In genomic region chr9:134885647-134886412, GRCh38 we compare ENCODE assay signal across 25 cellular contexts. TPM values are rescaled to one million over a fixed set of nuclear protein-coding genes. Genes with fewer than 3 reads are reported as not detected.
DNase-seq lines count a peak whose midpoint lies in the region; ATAC-seq and TF ChIP-seq lines count a peak whose summit lies in the region.
"Had no signal": no experiment of that assay in that cellular context is flagged by ENCODE, and none has a peak within 500 bp of the region (broad histone marks: within the 10 kb centered on the region; RNA-seq: fewer than 3 reads in every experiment).

No MANE protein-coding gene starts in this region.

- 89 to 91% methylated on average over 7 to 25 of the region's 25 CpGs for WGBS in upper lobe of left lung, 2 donors
- 89 to 94% methylated on average over 19 to 20 of the region's 25 CpGs for WGBS in thyroid gland, 2 donors

- CTCF ChIA-PET in activated CD4-positive, alpha-beta memory T cell treated with anti-CD3 and anti-CD28 coated beads, Interleukin-2, amount 10 ng/mL, durations not matched to agents 7 days and 5 days (lab: Charles Lee) = no interaction called here
- CTCF ChIA-PET in activated CD4-positive, alpha-beta memory T cell treated with anti-CD3 and anti-CD28 coated beads for 36 hours (lab: Charles Lee) = no interaction called here

- peak; percentile 13 for DNase-seq in activated CD4-positive, alpha-beta memory T cell treated with anti-CD3 and anti-CD28 coated beads, Interleukin-2, amount 10 ng/mL, durations not matched to agents 7 days and 5 days
- DNase-seq in activated CD4-positive, alpha-beta memory T cell treated with anti-CD3 and anti-CD28 coated beads for 36 hours = no peak
- DNase-seq in lower lobe of right lung = peak; percentile 20
- DNase-seq in upper lobe of left lung = peak; percentile 12 to 64
- no peak for DNase-seq in NCI-H146 treated with DMSO at 0.1 percent for 48 hours (lab: John Stamatoyannopoulos, UW; ENCODE audit: unreplicated experiment)
- no peak for DNase-seq in thyroid gland
- DNase-seq: 8988T; ACHN; DMS53; H9; KBM-7; MV-4-11; NCI-H1105 treated with DMSO at 0.1 percent for 48 hours; NCI-H146; NCI-H2029; NCI-H446; NCI-H526; NCI-H82; NK-92 treated with Interleukin-12 subunit alpha and Interleukin-12 subunit beta, amount 100 ng/mL, for 24 hours; PC-3 had no signal

- TF ChIP-seq POLR2A in upper lobe of left lung (IDR thresholded peaks at IDR 0.05) (no peak), thyroid gland (IDR thresholded peaks at IDR 0.05) (no peak)

- peaks cover 0 to 49% (median 0%) of the 10 kb centered on the region in 11 experiments; a peak in 5 of 22 replicates for H3K27me3 ChIP-seq in BLaER1 treated with 17β-estradiol and CSF1 and Interleukin-3, amounts not matched to agents 10 nM and 100 nM
- peaks cover 2% of the 10 kb centered on the region for H3K27me3 ChIP-seq in lower lobe of right lung (ENCODE audit: low read depth)
- no peaks in the 10 kb centered on the region for H3K27me3 ChIP-seq in upper lobe of left lung
- no peaks in the 10 kb centered on the region for H3K27me3 ChIP-seq in thyroid gland

- no peaks in the 10 kb centered on the region for H3K4me1 Mint-ChIP-seq in activated CD4-positive, alpha-beta memory T cell treated with anti-CD3 and anti-CD28 coated beads, Interleukin-2, amount 10 ng/mL, durations not matched to agents 7 days and 5 days
- no peaks in the 10 kb centered on the region for H3K4me1 Mint-ChIP-seq in activated CD4-positive, alpha-beta memory T cell treated with anti-CD3 and anti-CD28 coated beads for 36 hours (ENCODE audit: low read depth)
- H3K4me1 Mint-ChIP-seq: GM23338 had no signal

- ATAC-seq in lower lobe of right lung (no peak), upper lobe of left lung (ENCODE audit: low FRiP score in 2 of 2) (no peak)
- ATAC-seq: GM23338, PC-3 had no signal

- H3K36me3 Mint-ChIP-seq in activated CD4-positive, alpha-beta memory T cell treated with anti-CD3 and anti-CD28 coated beads, Interleukin-2, amount 10 ng/mL, durations not matched to agents 7 days and 5 days (ENCODE audit: low read depth) = no peaks in the 10 kb centered on the region
- H3K36me3 Mint-ChIP-seq in activated CD4-positive, alpha-beta memory T cell treated with anti-CD3 and anti-CD28 coated beads for 36 hours = no peaks in the 10 kb centered on the region

- H3K4me3 Mint-ChIP-seq in activated CD4-positive, alpha-beta memory T cell treated with anti-CD3 and anti-CD28 coated beads, Interleukin-2, amount 10 ng/mL, durations not matched to agents 7 days and 5 days = no peak overlapping the region
- H3K4me3 Mint-ChIP-seq in activated CD4-positive, alpha-beta memory T cell treated with anti-CD3 and anti-CD28 coated beads for 36 hours = no peak overlapping the region
- H3K4me3 Mint-ChIP-seq: CD4-positive, alpha-beta T cell; GM23338; H9 had no signal

- H3K4me3 ChIP-seq in BLaER1 treated with 17β-estradiol and CSF1 and Interleukin-3, amounts not matched to agents 10 nM and 100 nM = no peak overlapping the region
- H3K4me3 ChIP-seq in lower lobe of right lung = no peak overlapping the region
- H3K4me3 ChIP-seq in upper lobe of left lung = no peak overlapping the region
- H3K4me3 ChIP-seq in thyroid gland (replicated peaks in 1 of 3) = no peak overlapping the region
- H3K4me3 ChIP-seq: GM23338 had no signal

- peaks cover 0 to 10% (median 0%) of the 10 kb centered on the region in 11 experiments; a peak in 7 of 22 replicates for H4K20me1 ChIP-seq in BLaER1 treated with 17β-estradiol and CSF1 and Interleukin-3, amounts not matched to agents 10 nM and 100 nM

- no peak for TF ChIP-seq CTCF in lower lobe of right lung (IDR thresholded peaks at IDR 0.05)
- TF ChIP-seq CTCF in upper lobe of left lung (IDR thresholded peaks at IDR 0.05) = no peak
- no peak for TF ChIP-seq CTCF in thyroid gland (IDR thresholded peaks at IDR 0.05)

- intact Hi-C loops in activated CD4-positive, alpha-beta memory T cell treated with anti-CD3 and anti-CD28 coated beads for 36 hours (cut with micrococcal nuclease) = no loop called here
- intact Hi-C loops in lower lobe of right lung (cut with DNase I) (no loop called here), thyroid gland (cut with DNase I) (no loop called here)

- H3K9ac ChIP-seq in BLaER1 treated with 17β-estradiol and CSF1 and Interleukin-3, amounts not matched to agents 10 nM and 100 nM = no peak overlapping the region

- H3K9me3 ChIP-seq in BLaER1 treated with 17β-estradiol and CSF1 and Interleukin-3, amounts not matched to agents 10 nM and 100 nM (replicated peaks in 1 of 11) = no peaks in the 10 kb centered on the region
- no peaks in the 10 kb centered on the region for H3K9me3 ChIP-seq in lower lobe of right lung
- H3K9me3 ChIP-seq in upper lobe of left lung = no peaks in the 10 kb centered on the region
- no peaks in the 10 kb centered on the region for H3K9me3 ChIP-seq in thyroid gland

- H3K27me3 Mint-ChIP-seq in activated CD4-positive, alpha-beta memory T cell treated with anti-CD3 and anti-CD28 coated beads, Interleukin-2, amount 10 ng/mL, durations not matched to agents 7 days and 5 days = no peaks in the 10 kb centered on the region
- H3K27me3 Mint-ChIP-seq in activated CD4-positive, alpha-beta memory T cell treated with anti-CD3 and anti-CD28 coated beads for 36 hours = peaks cover 4% of the 10 kb centered on the region

- H3K4me1 ChIP-seq in BLaER1 treated with 17β-estradiol and CSF1 and Interleukin-3, amounts not matched to agents 10 nM and 100 nM = peaks cover 34 to 50% (median 48%) of the 10 kb centered on the region in 10 experiments
- no peaks in the 10 kb centered on the region for H3K4me1 ChIP-seq in lower lobe of right lung
- no peaks in the 10 kb centered on the region for H3K4me1 ChIP-seq in upper lobe of left lung
- H3K4me1 ChIP-seq in thyroid gland = peaks cover 6 to 12% of the 10 kb centered on the region in 2 donors

- no peaks in the 10 kb centered on the region for H3K36me3 ChIP-seq in BLaER1 treated with 17β-estradiol and CSF1 and Interleukin-3, amounts not matched to agents 10 nM and 100 nM
- H3K36me3 ChIP-seq in lower lobe of right lung = no peaks in the 10 kb centered on the region
- H3K36me3 ChIP-seq in upper lobe of left lung = no peaks in the 10 kb centered on the region
- H3K36me3 ChIP-seq in thyroid gland = no peaks in the 10 kb centered on the region

- peak overlapping the region in 7 of 11 experiments; percentile 71 to 88 (median 85); a peak in 9 of 22 replicates for H3K4me2 ChIP-seq in BLaER1 treated with 17β-estradiol and CSF1 and Interleukin-3, amounts not matched to agents 10 nM and 100 nM
- H3K4me2 ChIP-seq: GM23338 had no signal

- POLR2A ChIA-PET in activated CD4-positive, alpha-beta memory T cell treated with anti-CD3 and anti-CD28 coated beads, Interleukin-2, amount 10 ng/mL, durations not matched to agents 7 days and 5 days (lab: Charles Lee) = no interaction called here
- POLR2A ChIA-PET in activated CD4-positive, alpha-beta memory T cell treated with anti-CD3 and anti-CD28 coated beads for 36 hours (lab: Charles Lee) = no interaction called here

- TF ChIP-seq EP300 in upper lobe of left lung (IDR thresholded peaks at IDR 0.05) = no peak

- no peak overlapping the region for H3K27ac ChIP-seq in BLaER1 treated with 17β-estradiol and CSF1 and Interleukin-3, amounts not matched to agents 10 nM and 100 nM
- H3K27ac ChIP-seq in lower lobe of right lung (no peak overlapping the region), upper lobe of left lung (no peak overlapping the region), thyroid gland (no peak overlapping the region)

- H3K27ac Mint-ChIP-seq in activated CD4-positive, alpha-beta memory T cell treated with anti-CD3 and anti-CD28 coated beads, Interleukin-2, amount 10 ng/mL, durations not matched to agents 7 days and 5 days = no peak overlapping the region
- H3K27ac Mint-ChIP-seq in activated CD4-positive, alpha-beta memory T cell treated with anti-CD3 and anti-CD28 coated beads for 36 hours = no peak overlapping the region
- H3K27ac Mint-ChIP-seq: CD4-positive, alpha-beta T cell; GM23338 had no signal

- no peaks in the 10 kb centered on the region for H3K9me3 Mint-ChIP-seq in activated CD4-positive, alpha-beta memory T cell treated with anti-CD3 and anti-CD28 coated beads, Interleukin-2, amount 10 ng/mL, durations not matched to agents 7 days and 5 days
- no peaks in the 10 kb centered on the region for H3K9me3 Mint-ChIP-seq in activated CD4-positive, alpha-beta memory T cell treated with anti-CD3 and anti-CD28 coated beads for 36 hours
- H3K9me3 Mint-ChIP-seq: CD4-positive, alpha-beta T cell; GM23338; H9 had no signal

RNA-seq across cellular contexts. Expression of gene FCN2, which starts 5.2 kb away (rescaled TPM):
- not detected for total RNA-seq in activated CD4-positive, alpha-beta memory T cell treated with anti-CD3 and anti-CD28 coated beads, Interleukin-2, amount 10 ng/mL, durations not matched to agents 7 days and 5 days
- not detected for total RNA-seq in activated CD4-positive, alpha-beta memory T cell treated with anti-CD3 and anti-CD28 coated beads for 36 hours
- total RNA-seq in lower lobe of right lung = not detected
- not detected for total RNA-seq in upper lobe of left lung
- 10 to 100 TPM in 1 of 4 donors, under 1 TPM in 1, not detected in 2; 0.93 to 16.5 TPM for total RNA-seq in thyroid gland
- total RNA-seq: CD4-positive, alpha-beta T cell; GM23338; H9; LHCN-M2; MCF 10A; PC-3 had no signal

RNA-seq across cellular contexts. Expression of gene FCN1, which starts 31.9 kb away (rescaled TPM):
- not detected for total RNA-seq in activated CD4-positive, alpha-beta memory T cell treated with anti-CD3 and anti-CD28 coated beads, Interleukin-2, amount 10 ng/mL, durations not matched to agents 7 days and 5 days
- total RNA-seq in activated CD4-positive, alpha-beta memory T cell treated with anti-CD3 and anti-CD28 coated beads for 36 hours = not detected
- total RNA-seq in lower lobe of right lung (84.4 TPM), upper lobe of left lung (100 to 1,000 TPM in 1 of 6 donors, 10 to 100 TPM in 5; 11.5 to 147 (median 19.7) TPM), thyroid gland (1 to 10 TPM in 2 of 4 donors, under 1 TPM in 1, not detected in 1; 0.10 to 2.3 (median 1.1) TPM)
- total RNA-seq: GM23338, H9, LHCN-M2, MCF 10A, PC-3 had no signal

Comparison
In these comparisons a context has a peak if more than half of its experiments do, and no peak if none do; other contexts are left out.
1. DNase-seq: peak in activated CD4-positive, alpha-beta memory T cell treated with anti-CD3 and anti-CD28 coated beads, Interleukin-2, amount 10 ng/mL, durations not matched to agents 7 days and 5 days (single experiment), lower lobe of right lung (single experiment) and upper lobe of left lung (2 of 2); none in activated CD4-positive, alpha-beta memory T cell treated with anti-CD3 and anti-CD28 coated beads for 36 hours (single experiment), NCI-H146 treated with DMSO at 0.1 percent for 48 hours (single experiment) and thyroid gland (0 of 2).